In the genomic region with DNA sequence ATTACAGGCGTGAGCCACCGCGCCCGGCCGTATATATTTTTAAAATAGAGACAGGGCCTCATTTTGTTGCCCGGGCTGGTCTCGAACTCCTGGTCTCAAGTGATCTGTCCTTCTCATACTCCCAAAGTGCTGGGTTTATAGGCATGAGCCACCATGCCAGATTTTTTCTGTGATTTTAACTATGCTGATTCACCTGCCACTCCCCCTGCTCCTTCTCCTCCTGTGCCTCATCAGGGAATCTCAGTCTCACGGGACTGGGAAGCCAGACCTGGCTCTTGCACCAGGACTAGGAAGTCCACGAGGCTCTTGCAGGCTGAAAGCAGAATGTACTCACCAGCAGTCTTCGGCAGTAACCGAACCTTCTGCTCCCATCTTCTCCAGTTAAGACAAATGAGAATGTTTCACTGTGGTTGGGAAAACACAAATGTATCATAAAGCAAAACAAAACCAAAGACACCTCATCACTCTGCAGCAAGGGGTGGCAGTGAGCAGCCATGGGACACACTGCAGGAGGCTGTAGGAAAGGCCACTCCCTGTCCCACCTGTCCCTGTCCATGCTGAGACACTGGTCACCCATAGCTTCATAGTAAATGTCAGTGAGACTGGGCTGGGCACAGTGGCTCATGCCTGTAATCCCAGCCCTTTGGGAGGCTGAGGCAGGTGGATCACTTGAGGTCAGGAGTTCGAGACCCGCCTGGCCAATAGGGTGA, we compare ENCODE assay signal across 2 cellular contexts.
TF ChIP-seq lines count a peak whose summit lies in the region.

No MANE protein-coding gene starts in this region.

TF ChIP-seq in GM23338, 12 proteins besides CTCF, POLR2A, EP300 and RAD21 (continued from another document):
- TF ChIP-seq ETS1 (IDR thresholded peaks at IDR 0.05): no peak
- no peak for TF ChIP-seq JUNB (IDR thresholded peaks at IDR 0.05; ENCODE audit: unreplicated experiment)
- no peak for TF ChIP-seq CREB1 (CRISPR knock-in tag; IDR thresholded peaks at IDR 0.05; ENCODE audit: low read depth)
- TF ChIP-seq, protein P1, sequence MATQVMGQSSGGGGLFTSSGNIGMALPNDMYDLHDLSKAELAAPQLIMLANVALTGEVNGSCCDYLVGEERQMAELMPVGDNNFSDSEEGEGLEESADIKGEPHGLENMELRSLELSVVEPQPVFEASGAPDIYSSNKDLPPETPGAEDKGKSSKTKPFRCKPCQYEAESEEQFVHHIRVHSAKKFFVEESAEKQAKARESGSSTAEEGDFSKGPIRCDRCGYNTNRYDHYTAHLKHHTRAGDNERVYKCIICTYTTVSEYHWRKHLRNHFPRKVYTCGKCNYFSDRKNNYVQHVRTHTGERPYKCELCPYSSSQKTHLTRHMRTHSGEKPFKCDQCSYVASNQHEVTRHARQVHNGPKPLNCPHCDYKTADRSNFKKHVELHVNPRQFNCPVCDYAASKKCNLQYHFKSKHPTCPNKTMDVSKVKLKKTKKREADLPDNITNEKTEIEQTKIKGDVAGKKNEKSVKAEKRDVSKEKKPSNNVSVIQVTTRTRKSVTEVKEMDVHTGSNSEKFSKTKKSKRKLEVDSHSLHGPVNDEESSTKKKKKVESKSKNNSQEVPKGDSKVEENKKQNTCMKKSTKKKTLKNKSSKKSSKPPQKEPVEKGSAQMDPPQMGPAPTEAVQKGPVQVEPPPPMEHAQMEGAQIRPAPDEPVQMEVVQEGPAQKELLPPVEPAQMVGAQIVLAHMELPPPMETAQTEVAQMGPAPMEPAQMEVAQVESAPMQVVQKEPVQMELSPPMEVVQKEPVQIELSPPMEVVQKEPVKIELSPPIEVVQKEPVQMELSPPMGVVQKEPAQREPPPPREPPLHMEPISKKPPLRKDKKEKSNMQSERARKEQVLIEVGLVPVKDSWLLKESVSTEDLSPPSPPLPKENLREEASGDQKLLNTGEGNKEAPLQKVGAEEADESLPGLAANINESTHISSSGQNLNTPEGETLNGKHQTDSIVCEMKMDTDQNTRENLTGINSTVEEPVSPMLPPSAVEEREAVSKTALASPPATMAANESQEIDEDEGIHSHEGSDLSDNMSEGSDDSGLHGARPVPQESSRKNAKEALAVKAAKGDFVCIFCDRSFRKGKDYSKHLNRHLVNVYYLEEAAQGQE (IDR thresholded peaks at IDR 0.05; ENCODE audit: unreplicated experiment): no peak
- TF ChIP-seq POLR2AphosphoS5 (IDR thresholded peaks at IDR 0.05; ENCODE audit: low read depth): no peak
- TF ChIP-seq, protein P2, sequence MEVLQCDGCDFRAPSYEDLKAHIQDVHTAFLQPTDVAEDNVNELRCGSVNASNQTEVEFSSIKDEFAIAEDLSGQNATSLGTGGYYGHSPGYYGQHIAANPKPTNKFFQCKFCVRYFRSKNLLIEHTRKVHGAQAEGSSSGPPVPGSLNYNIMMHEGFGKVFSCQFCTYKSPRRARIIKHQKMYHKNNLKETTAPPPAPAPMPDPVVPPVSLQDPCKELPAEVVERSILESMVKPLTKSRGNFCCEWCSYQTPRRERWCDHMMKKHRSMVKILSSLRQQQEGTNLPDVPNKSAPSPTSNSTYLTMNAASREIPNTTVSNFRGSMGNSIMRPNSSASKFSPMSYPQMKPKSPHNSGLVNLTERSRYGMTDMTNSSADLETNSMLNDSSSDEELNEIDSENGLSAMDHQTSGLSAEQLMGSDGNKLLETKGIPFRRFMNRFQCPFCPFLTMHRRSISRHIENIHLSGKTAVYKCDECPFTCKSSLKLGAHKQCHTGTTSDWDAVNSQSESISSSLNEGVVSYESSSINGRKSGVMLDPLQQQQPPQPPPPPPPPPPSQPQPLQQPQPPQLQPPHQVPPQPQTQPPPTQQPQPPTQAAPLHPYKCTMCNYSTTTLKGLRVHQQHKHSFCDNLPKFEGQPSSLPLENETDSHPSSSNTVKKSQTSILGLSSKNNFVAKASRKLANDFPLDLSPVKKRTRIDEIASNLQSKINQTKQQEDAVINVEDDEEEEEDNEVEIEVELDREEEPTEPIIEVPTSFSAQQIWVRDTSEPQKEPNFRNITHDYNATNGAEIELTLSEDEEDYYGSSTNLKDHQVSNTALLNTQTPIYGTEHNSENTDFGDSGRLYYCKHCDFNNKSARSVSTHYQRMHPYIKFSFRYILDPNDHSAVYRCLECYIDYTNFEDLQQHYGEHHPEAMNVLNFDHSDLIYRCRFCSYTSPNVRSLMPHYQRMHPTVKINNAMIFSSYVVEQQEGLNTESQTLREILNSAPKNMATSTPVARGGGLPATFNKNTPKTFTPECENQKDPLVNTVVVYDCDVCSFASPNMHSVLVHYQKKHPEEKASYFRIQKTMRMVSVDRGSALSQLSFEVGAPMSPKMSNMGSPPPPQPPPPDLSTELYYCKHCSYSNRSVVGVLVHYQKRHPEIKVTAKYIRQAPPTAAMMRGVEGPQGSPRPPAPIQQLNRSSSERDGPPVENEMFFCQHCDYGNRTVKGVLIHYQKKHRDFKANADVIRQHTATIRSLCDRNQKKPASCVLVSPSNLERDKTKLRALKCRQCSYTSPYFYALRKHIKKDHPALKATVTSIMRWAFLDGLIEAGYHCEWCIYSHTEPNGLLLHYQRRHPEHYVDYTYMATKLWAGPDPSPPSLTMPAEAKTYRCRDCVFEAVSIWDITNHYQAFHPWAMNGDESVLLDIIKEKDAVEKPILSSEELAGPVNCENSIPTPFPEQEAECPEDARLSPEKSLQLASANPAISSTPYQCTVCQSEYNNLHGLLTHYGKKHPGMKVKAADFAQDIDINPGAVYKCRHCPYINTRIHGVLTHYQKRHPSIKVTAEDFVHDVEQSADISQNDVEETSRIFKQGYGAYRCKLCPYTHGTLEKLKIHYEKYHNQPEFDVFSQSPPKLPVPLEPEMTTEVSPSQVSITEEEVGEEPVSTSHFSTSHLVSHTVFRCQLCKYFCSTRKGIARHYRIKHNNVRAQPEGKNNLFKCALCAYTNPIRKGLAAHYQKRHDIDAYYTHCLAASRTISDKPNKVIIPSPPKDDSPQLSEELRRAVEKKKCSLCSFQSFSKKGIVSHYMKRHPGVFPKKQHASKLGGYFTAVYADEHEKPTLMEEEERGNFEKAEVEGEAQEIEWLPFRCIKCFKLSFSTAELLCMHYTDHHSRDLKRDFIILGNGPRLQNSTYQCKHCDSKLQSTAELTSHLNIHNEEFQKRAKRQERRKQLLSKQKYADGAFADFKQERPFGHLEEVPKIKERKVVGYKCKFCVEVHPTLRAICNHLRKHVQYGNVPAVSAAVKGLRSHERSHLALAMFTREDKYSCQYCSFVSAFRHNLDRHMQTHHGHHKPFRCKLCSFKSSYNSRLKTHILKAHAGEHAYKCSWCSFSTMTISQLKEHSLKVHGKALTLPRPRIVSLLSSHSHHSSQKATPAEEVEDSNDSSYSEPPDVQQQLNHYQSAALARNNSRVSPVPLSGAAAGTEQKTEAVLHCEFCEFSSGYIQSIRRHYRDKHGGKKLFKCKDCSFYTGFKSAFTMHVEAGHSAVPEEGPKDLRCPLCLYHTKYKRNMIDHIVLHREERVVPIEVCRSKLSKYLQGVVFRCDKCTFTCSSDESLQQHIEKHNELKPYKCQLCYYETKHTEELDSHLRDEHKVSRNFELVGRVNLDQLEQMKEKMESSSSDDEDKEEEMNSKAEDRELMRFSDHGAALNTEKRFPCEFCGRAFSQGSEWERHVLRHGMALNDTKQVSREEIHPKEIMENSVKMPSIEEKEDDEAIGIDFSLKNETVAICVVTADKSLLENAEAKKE (CRISPR knock-in tag; IDR thresholded peaks at IDR 0.05): no peak
- no peak for TF ChIP-seq EZH2 (IDR thresholded peaks at IDR 0.05; ENCODE audit: low read depth, unreplicated experiment)
- TF ChIP-seq ZNF114 (CRISPR knock-in tag; IDR thresholded peaks at IDR 0.05): no peak

TF ChIP-seq in H1, 55 proteins besides CTCF, POLR2A, EP300 and RAD21 (continued from another document):
- TF ChIP-seq ATF2 (IDR thresholded peaks at IDR 0.05; ENCODE audit: low read length): no peak
- TF ChIP-seq EZH2 (IDR thresholded peaks at IDR 0.05; ENCODE audit: low read depth, low read length, severe bottlenecking): no peak
- no peak for TF ChIP-seq HDAC2 (IDR thresholded peaks at IDR 0.05; ENCODE audit: borderline replicate concordance in 1 of 2, low read depth in 2 of 2, low read length in 2 of 2)
